ENCODE assay signal across 1 cellular context in the genomic region with DNA sequence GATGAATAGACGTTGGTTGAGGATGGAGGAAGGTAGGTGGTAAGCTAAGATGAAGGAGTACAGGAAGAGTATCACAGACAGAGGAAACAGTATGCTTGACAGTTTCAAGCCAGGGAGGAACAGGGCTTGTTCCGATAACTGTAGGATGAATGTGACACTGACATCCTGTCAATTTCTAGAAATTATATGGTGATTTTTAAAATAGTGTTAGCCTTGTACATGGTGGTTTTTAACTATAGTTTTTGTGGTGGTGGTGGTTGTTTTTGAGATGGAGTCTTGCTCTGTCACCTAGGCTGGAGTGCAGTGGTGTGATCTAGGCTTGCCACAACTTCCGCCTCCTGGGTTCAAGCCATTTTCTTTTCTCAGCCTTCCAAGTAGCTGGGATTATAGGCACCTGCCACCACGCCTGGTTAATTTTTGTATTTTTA.
TF ChIP-seq lines count a peak whose summit lies in the region.

No MANE protein-coding gene starts in this region.

TF ChIP-seq in GM12878, 131 proteins besides CTCF, POLR2A, EP300 and RAD21 (continued from another document and continues in another):
- TF ChIP-seq, protein P1, sequence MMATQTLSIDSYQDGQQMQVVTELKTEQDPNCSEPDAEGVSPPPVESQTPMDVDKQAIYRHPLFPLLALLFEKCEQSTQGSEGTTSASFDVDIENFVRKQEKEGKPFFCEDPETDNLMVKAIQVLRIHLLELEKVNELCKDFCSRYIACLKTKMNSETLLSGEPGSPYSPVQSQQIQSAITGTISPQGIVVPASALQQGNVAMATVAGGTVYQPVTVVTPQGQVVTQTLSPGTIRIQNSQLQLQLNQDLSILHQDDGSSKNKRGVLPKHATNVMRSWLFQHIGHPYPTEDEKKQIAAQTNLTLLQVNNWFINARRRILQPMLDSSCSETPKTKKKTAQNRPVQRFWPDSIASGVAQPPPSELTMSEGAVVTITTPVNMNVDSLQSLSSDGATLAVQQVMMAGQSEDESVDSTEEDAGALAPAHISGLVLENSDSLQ (IDR thresholded peaks at IDR 0.05) = peak; percentile 52
- TF ChIP-seq, protein P2, sequence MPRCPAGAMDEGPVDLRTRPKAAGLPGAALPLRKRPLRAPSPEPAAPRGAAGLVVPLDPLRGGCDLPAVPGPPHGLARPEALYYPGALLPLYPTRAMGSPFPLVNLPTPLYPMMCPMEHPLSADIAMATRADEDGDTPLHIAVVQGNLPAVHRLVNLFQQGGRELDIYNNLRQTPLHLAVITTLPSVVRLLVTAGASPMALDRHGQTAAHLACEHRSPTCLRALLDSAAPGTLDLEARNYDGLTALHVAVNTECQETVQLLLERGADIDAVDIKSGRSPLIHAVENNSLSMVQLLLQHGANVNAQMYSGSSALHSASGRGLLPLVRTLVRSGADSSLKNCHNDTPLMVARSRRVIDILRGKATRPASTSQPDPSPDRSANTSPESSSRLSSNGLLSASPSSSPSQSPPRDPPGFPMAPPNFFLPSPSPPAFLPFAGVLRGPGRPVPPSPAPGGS (IDR thresholded peaks at IDR 0.05; ENCODE audit: borderline replicate concordance, insufficient read depth, low read depth, low read length, poor library complexity, severe bottlenecking) = peak; percentile 48
- TF ChIP-seq, protein P3, sequence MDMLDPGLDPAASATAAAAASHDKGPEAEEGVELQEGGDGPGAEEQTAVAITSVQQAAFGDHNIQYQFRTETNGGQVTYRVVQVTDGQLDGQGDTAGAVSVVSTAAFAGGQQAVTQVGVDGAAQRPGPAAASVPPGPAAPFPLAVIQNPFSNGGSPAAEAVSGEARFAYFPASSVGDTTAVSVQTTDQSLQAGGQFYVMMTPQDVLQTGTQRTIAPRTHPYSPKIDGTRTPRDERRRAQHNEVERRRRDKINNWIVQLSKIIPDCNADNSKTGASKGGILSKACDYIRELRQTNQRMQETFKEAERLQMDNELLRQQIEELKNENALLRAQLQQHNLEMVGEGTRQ (IDR thresholded peaks at IDR 0.05; ENCODE audit: borderline replicate concordance, low read depth, low read length) = no peak
- TF ChIP-seq ZBED1 (IDR thresholded peaks at IDR 0.05; ENCODE audit: borderline replicate concordance) (peak; percentile 37; the same call in 1 of the 2 replicates), NFYA (IDR thresholded peaks at IDR 0.05; ENCODE audit: borderline replicate concordance, low read depth, low read length) (no peak), EED (IDR thresholded peaks at IDR 0.05; ENCODE audit: low read depth) (peak; percentile 88), MYC (IDR thresholded peaks at IDR 0.05; ENCODE audit: insufficient read depth, insufficient read length, insufficient replicate concordance, low read length, severe bottlenecking) (no peak), MTA2 (IDR thresholded peaks at IDR 0.05; ENCODE audit: low read depth) (peak; percentile 64), HDAC6 (IDR thresholded peaks at IDR 0.05; ENCODE audit: unreplicated experiment) (no peak), SMARCA5 (IDR thresholded peaks at IDR 0.05) (0 out of 2 replicates have a peak, but pooled peaks have one; percentile 23), ZNF207 (IDR thresholded peaks at IDR 0.05; ENCODE audit: borderline replicate concordance) (no peak), ZSCAN29 (IDR thresholded peaks at IDR 0.05) (peak; percentile 27; the same call in 1 of the 2 replicates), IRF4 (IDR thresholded peaks at IDR 0.05; ENCODE audit: low read depth, low read length) (peak; percentile 12; the same call in 1 of the 2 replicates), SMC3 (IDR thresholded peaks at IDR 0.05; ENCODE audit: borderline replicate concordance, low read length) (no peak), ESRRA (IDR thresholded peaks at IDR 0.05; ENCODE audit: low read length) (no peak), TBL1XR1 (IDR thresholded peaks at IDR 0.05; ENCODE audit: low read depth, low read length) (no peak), IKZF1 (conservative IDR thresholded peaks at IDR 0.05) (peak; percentile 67), NFIC (IDR thresholded peaks at IDR 0.05; ENCODE audit: low read depth, low read length) (peak; percentile 71), CEBPB (IDR thresholded peaks at IDR 0.05; ENCODE audit: borderline replicate concordance in 1 of 2, low read depth in 2 of 2, low read length in 2 of 2) (no peak), MEF2A (IDR thresholded peaks at IDR 0.05; ENCODE audit: insufficient read depth, low read depth, low read length) (peak; percentile 56; the same call in 1 of the 2 replicates), STAT3 (IDR thresholded peaks at IDR 0.05; ENCODE audit: low read depth, low read length) (no peak), SPI1 (IDR thresholded peaks at IDR 0.05; ENCODE audit: borderline replicate concordance, insufficient read depth, low read depth, low read length) (peak; percentile 3; the same call in 1 of the 2 replicates), POLR2AphosphoS5 (IDR thresholded peaks at IDR 0.05; ENCODE audit: low read length) (no peak), TCF12 (IDR thresholded peaks at IDR 0.05; ENCODE audit: low read depth, low read length) (peak; percentile 54; the same call in 1 of the 2 replicates), BHLHE40 (IDR thresholded peaks at IDR 0.05; ENCODE audit: borderline replicate concordance in 1 of 2, low read depth in 2 of 2, low read length in 1 of 2) (peak; percentile 22 to 72; a peak in 2 of 4 replicates), CREM (IDR thresholded peaks at IDR 0.05; ENCODE audit: low read depth) (peak; percentile 53; the same call in 1 of the 2 replicates), HCFC1 (IDR thresholded peaks at IDR 0.05; ENCODE audit: low read length) (no peak), JUNB (IDR thresholded peaks at IDR 0.05) (peak; percentile 28; the same call in 1 of the 2 replicates), FOXM1 (IDR thresholded peaks at IDR 0.05; ENCODE audit: low read depth, low read length) (peak; percentile 82; the same call in 1 of the 2 replicates), DPF2 (IDR thresholded peaks at IDR 0.05) (peak; percentile 23; the same call in 1 of the 2 replicates), SIX5 (IDR thresholded peaks at IDR 0.05; ENCODE audit: low read depth, low read length, severe bottlenecking) (no peak), YY1 (IDR thresholded peaks at IDR 0.05; ENCODE audit: low read depth, low read length) (peak; percentile 40; the same call in 1 of the 2 replicates), ZNF217 (IDR thresholded peaks at IDR 0.05) (peak; percentile 59; the same call in 1 of the 2 replicates), ATF7 (IDR thresholded peaks at IDR 0.05; ENCODE audit: low read depth) (peak; percentile 44), SUZ12 (IDR thresholded peaks at IDR 0.05; ENCODE audit: unreplicated experiment) (no peak), SUPT20H (IDR thresholded peaks at IDR 0.05; ENCODE audit: borderline replicate concordance, control insufficient read depth, low read depth, low read length) (no peak), MEF2B (IDR thresholded peaks at IDR 0.05; ENCODE audit: partially characterized antibody, poor library complexity, severe bottlenecking) (peak; percentile 22), NBN (IDR thresholded peaks at IDR 0.05) (peak; percentile 72; the same call in 1 of the 2 replicates), BMI1 (IDR thresholded peaks at IDR 0.05; ENCODE audit: borderline replicate concordance) (no peak), POU2F2 (IDR thresholded peaks at IDR 0.05; ENCODE audit: borderline replicate concordance, low read depth, low read length) (no peak)
- TF ChIP-seq, protein P4, sequence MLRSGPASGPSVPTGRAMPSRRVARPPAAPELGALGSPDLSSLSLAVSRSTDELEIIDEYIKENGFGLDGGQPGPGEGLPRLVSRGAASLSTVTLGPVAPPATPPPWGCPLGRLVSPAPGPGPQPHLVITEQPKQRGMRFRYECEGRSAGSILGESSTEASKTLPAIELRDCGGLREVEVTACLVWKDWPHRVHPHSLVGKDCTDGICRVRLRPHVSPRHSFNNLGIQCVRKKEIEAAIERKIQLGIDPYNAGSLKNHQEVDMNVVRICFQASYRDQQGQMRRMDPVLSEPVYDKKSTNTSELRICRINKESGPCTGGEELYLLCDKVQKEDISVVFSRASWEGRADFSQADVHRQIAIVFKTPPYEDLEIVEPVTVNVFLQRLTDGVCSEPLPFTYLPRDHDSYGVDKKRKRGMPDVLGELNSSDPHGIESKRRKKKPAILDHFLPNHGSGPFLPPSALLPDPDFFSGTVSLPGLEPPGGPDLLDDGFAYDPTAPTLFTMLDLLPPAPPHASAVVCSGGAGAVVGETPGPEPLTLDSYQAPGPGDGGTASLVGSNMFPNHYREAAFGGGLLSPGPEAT (IDR thresholded peaks at IDR 0.05; ENCODE audit: low read depth) = peak; percentile 59
- TF ChIP-seq, protein P5, sequence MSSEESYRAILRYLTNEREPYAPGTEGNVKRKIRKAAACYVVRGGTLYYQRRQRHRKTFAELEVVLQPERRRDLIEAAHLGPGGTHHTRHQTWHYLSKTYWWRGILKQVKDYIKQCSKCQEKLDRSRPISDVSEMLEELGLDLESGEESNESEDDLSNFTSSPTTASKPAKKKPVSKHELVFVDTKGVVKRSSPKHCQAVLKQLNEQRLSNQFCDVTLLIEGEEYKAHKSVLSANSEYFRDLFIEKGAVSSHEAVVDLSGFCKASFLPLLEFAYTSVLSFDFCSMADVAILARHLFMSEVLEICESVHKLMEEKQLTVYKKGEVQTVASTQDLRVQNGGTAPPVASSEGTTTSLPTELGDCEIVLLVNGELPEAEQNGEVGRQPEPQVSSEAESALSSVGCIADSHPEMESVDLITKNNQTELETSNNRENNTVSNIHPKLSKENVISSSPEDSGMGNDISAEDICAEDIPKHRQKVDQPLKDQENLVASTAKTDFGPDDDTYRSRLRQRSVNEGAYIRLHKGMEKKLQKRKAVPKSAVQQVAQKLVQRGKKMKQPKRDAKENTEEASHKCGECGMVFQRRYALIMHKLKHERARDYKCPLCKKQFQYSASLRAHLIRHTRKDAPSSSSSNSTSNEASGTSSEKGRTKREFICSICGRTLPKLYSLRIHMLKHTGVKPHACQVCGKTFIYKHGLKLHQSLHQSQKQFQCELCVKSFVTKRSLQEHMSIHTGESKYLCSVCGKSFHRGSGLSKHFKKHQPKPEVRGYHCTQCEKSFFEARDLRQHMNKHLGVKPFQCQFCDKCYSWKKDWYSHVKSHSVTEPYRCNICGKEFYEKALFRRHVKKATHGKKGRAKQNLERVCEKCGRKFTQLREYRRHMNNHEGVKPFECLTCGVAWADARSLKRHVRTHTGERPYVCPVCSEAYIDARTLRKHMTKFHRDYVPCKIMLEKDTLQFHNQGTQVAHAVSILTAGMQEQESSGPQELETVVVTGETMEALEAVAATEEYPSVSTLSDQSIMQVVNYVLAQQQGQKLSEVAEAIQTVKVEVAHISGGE (CRISPR knock-in tag; IDR thresholded peaks at IDR 0.05) = no peak
- TF ChIP-seq, protein P6, sequence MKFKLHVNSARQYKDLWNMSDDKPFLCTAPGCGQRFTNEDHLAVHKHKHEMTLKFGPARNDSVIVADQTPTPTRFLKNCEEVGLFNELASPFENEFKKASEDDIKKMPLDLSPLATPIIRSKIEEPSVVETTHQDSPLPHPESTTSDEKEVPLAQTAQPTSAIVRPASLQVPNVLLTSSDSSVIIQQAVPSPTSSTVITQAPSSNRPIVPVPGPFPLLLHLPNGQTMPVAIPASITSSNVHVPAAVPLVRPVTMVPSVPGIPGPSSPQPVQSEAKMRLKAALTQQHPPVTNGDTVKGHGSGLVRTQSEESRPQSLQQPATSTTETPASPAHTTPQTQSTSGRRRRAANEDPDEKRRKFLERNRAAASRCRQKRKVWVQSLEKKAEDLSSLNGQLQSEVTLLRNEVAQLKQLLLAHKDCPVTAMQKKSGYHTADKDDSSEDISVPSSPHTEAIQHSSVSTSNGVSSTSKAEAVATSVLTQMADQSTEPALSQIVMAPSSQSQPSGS (IDR thresholded peaks at IDR 0.05; ENCODE audit: low read length) = no peak
- TF ChIP-seq, protein P7, sequence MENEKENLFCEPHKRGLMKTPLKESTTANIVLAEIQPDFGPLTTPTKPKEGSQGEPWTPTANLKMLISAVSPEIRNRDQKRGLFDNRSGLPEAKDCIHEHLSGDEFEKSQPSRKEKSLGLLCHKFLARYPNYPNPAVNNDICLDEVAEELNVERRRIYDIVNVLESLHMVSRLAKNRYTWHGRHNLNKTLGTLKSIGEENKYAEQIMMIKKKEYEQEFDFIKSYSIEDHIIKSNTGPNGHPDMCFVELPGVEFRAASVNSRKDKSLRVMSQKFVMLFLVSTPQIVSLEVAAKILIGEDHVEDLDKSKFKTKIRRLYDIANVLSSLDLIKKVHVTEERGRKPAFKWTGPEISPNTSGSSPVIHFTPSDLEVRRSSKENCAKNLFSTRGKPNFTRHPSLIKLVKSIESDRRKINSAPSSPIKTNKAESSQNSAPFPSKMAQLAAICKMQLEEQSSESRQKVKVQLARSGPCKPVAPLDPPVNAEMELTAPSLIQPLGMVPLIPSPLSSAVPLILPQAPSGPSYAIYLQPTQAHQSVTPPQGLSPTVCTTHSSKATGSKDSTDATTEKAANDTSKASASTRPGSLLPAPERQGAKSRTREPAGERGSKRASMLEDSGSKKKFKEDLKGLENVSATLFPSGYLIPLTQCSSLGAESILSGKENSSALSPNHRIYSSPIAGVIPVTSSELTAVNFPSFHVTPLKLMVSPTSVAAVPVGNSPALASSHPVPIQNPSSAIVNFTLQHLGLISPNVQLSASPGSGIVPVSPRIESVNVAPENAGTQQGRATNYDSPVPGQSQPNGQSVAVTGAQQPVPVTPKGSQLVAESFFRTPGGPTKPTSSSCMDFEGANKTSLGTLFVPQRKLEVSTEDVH (IDR thresholded peaks at IDR 0.05; ENCODE audit: low read depth, partially characterized antibody) = no peak
- TF ChIP-seq, protein P8, sequence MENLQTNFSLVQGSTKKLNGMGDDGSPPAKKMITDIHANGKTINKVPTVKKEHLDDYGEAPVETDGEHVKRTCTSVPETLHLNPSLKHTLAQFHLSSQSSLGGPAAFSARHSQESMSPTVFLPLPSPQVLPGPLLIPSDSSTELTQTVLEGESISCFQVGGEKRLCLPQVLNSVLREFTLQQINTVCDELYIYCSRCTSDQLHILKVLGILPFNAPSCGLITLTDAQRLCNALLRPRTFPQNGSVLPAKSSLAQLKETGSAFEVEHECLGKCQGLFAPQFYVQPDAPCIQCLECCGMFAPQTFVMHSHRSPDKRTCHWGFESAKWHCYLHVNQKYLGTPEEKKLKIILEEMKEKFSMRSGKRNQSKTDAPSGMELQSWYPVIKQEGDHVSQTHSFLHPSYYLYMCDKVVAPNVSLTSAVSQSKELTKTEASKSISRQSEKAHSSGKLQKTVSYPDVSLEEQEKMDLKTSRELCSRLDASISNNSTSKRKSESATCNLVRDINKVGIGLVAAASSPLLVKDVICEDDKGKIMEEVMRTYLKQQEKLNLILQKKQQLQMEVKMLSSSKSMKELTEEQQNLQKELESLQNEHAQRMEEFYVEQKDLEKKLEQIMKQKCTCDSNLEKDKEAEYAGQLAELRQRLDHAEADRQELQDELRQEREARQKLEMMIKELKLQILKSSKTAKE (IDR thresholded peaks at IDR 0.05; ENCODE audit: low read depth, poor library complexity, severe bottlenecking) = peak; percentile 51
